ENCODE assay signal across 10 cellular contexts in the genomic region with DNA sequence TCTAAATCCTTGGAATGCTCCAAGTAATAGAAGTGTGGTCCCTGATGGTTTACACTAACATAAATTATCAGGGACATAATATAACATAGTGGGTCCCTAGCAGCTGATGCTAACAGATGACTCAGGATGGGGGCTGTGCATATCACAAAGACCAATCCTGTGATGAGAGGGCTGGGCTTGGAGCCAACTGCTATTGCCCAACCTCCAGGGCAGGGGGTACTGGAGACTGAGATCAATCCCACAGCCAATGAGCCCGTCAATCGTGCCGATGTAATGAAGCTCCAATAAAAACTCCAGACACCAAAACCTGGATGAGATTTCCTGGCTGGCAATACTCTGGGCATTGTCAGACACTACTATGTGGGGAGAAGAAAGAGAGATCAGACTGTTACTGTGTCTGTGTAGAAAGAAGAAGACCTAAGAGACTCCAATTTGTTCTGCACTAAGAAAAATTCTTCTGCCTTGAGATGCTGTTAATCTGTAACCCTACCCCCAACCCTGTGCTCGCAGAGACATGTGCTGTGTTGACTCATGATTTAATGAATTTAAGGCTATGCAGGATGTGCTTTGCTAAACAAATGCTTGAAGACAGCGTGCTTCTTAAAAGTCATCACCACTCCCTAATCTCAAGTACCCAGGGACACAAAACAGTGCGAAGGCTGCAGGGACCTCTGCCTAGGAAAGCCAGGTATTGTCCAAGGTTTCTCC. TPM values are rescaled to one million over a fixed set of nuclear protein-coding genes. Genes with fewer than 3 reads are reported as not detected.
DNase-seq lines count a peak whose midpoint lies in the region; ATAC-seq and TF ChIP-seq lines count a peak whose summit lies in the region.
"Had no signal": no experiment of that assay in that cellular context is flagged by ENCODE, and none has a peak within 500 bp of the region (broad histone marks: within the 10 kb centered on the region; RNA-seq: fewer than 3 reads in every experiment).

No MANE protein-coding gene starts in this region.

- peaks cover 15% of the 10 kb centered on the region; the same call in 1 of the 2 replicates for H3K36me3 ChIP-seq in SK-N-MC (ENCODE audit: insufficient read depth, low read length)
- H3K36me3 ChIP-seq in ascending aorta = no peaks in the 10 kb centered on the region

- H3K27me3 ChIP-seq in foreskin keratinocyte (no peaks in the 10 kb centered on the region), ascending aorta (no peaks in the 10 kb centered on the region)

- ATAC-seq in foreskin keratinocyte (peak; percentile 89), GM18502 (IDR thresholded peaks at IDR 0.05; ENCODE audit: poor library complexity, unreplicated experiment) (no peak)

- TF ChIP-seq CTCF in foreskin keratinocyte (conservative IDR thresholded peaks at IDR 0.05) = no peak
- no peak for TF ChIP-seq CTCF in ascending aorta (IDR thresholded peaks at IDR 0.05)

- intact Hi-C loops in ascending aorta (cut with DNase I) = no loop called here

- H3K27ac ChIP-seq in SK-N-MC (peak overlapping the region; percentile 76), foreskin keratinocyte (peak overlapping the region; percentile 49), ascending aorta (no peak overlapping the region)

- H3K4me1 ChIP-seq in foreskin keratinocyte = peaks cover 17% of the 10 kb centered on the region
- no peaks in the 10 kb centered on the region for H3K4me1 ChIP-seq in ascending aorta

- H3K4me3 ChIP-seq in SK-N-MC (peak overlapping the region; percentile 50; the same call in 1 of the 2 replicates), ascending aorta (no peak overlapping the region)

- no peak overlapping the region for H3K9ac ChIP-seq in SK-N-MC (ENCODE audit: insufficient read length)

- DNase-seq in NCI-H345 (lab: John Stamatoyannopoulos, UW) = peak; percentile 34
- no peak for DNase-seq in NCI-H345 treated with DMSO at 0.1 percent for 48 hours (lab: John Stamatoyannopoulos, UW; ENCODE audit: unreplicated experiment)
- peak; percentile 12 for DNase-seq in SK-N-MC (ENCODE audit: low read depth, low spot score)
- peak; percentile 61 to 82 for DNase-seq in foreskin keratinocyte
- peak; percentile 51 for DNase-seq in stromal cell of bone marrow (ENCODE audit: low read depth)
- no peak for DNase-seq in ascending aorta (ENCODE audit: low spot score in 2 of 2)
- DNase-seq in Ammon's horn (ENCODE audit: low spot score) = no peak
- DNase-seq: activated CD4-positive, alpha-beta memory T cell treated with anti-CD3 and anti-CD28 coated beads for 36 hours; NK-92 treated with Interleukin-12 subunit alpha and Interleukin-12 subunit beta, amount 100 ng/mL, for 24 hours had no signal

- H3K9me3 ChIP-seq in SK-N-MC (ENCODE audit: low read depth, low read length) (no peaks in the 10 kb centered on the region), ascending aorta (no peaks in the 10 kb centered on the region)

RNA-seq across cellular contexts. Expression of a gene that starts 33.4 kb away (rescaled TPM):
- 12.7 and 15.0 TPM in 2 replicates for total RNA-seq in foreskin keratinocyte
- 3.1 and 3.2 TPM in 2 replicates for polyA plus RNA-seq in foreskin keratinocyte
- 6.7 TPM for total RNA-seq in ascending aorta

Comparison
In these comparisons a context has a peak if more than half of its experiments do, and no peak if none do; other contexts are left out.
1. DNase-seq: peak in NCI-H345 (single experiment), SK-N-MC (single experiment), foreskin keratinocyte (2 of 2) and stromal cell of bone marrow (single experiment); none in NCI-H345 treated with DMSO at 0.1 percent for 48 hours (single experiment), ascending aorta (0 of 2) and Ammon's horn (single experiment).
2. H3K27ac ChIP-seq: peak in SK-N-MC (single experiment) and foreskin keratinocyte (single experiment); none in ascending aorta (0 of 2).